1 cellular context compared by ENCODE assay signal in the genomic region with DNA sequence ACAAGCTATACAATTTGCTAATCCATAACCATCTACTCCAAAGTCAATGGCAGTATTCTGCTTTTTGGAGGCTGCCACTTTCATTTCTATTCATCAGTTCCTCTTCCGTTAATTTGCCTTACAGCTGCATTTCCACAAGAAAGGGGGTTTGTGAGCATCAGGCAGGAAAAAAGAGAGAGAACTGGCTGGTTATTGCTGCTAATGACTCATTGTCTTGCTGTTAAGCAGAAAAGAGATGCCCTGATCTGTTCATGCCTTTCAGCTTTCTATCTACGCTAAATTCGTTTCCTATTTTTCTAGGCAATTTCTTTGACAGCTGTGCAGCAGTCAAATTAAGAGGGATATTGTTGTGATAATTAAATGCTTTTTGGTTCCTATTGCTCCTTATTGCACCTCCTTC.
TF ChIP-seq lines count a peak whose summit lies in the region.

No MANE protein-coding gene starts in this region.

TF ChIP-seq in HepG2, 621 proteins besides CTCF, POLR2A, EP300 and RAD21:
- TF ChIP-seq, protein P1, sequence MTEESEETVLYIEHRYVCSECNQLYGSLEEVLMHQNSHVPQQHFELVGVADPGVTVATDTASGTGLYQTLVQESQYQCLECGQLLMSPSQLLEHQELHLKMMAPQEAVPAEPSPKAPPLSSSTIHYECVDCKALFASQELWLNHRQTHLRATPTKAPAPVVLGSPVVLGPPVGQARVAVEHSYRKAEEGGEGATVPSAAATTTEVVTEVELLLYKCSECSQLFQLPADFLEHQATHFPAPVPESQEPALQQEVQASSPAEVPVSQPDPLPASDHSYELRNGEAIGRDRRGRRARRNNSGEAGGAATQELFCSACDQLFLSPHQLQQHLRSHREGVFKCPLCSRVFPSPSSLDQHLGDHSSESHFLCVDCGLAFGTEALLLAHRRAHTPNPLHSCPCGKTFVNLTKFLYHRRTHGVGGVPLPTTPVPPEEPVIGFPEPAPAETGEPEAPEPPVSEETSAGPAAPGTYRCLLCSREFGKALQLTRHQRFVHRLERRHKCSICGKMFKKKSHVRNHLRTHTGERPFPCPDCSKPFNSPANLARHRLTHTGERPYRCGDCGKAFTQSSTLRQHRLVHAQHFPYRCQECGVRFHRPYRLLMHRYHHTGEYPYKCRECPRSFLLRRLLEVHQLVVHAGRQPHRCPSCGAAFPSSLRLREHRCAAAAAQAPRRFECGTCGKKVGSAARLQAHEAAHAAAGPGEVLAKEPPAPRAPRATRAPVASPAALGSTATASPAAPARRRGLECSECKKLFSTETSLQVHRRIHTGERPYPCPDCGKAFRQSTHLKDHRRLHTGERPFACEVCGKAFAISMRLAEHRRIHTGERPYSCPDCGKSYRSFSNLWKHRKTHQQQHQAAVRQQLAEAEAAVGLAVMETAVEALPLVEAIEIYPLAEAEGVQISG (CRISPR knock-in tag; IDR thresholded peaks at IDR 0.05) = no peak
- TF ChIP-seq CC2D1A (CRISPR knock-in tag; IDR thresholded peaks at IDR 0.05) (no peak), ZSCAN21 (CRISPR knock-in tag; IDR thresholded peaks at IDR 0.05; ENCODE audit: borderline replicate concordance) (no peak), GMEB2 (CRISPR knock-in tag; IDR thresholded peaks at IDR 0.05; ENCODE audit: low read depth) (no peak), ZBTB20 (CRISPR knock-in tag; IDR thresholded peaks at IDR 0.05; ENCODE audit: borderline replicate concordance, low read depth) (no peak), SOX6 (IDR thresholded peaks at IDR 0.05) (no peak), SOX6 (CRISPR knock-in tag; IDR thresholded peaks at IDR 0.05) (no peak), PLRG1 (conservative IDR thresholded peaks at IDR 0.05) (no peak), CSRNP1 (CRISPR knock-in tag; IDR thresholded peaks at IDR 0.05) (no peak), MTA3 (CRISPR knock-in tag; IDR thresholded peaks at IDR 0.05) (no peak), SNAPC2 (CRISPR knock-in tag; IDR thresholded peaks at IDR 0.05) (no peak), SMC3 (IDR thresholded peaks at IDR 0.05; ENCODE audit: low read length) (no peak), ZNF850 (CRISPR knock-in tag; conservative IDR thresholded peaks at IDR 0.05) (no peak), ZNF205 (CRISPR knock-in tag; IDR thresholded peaks at IDR 0.05) (no peak)
- TF ChIP-seq, protein P2, sequence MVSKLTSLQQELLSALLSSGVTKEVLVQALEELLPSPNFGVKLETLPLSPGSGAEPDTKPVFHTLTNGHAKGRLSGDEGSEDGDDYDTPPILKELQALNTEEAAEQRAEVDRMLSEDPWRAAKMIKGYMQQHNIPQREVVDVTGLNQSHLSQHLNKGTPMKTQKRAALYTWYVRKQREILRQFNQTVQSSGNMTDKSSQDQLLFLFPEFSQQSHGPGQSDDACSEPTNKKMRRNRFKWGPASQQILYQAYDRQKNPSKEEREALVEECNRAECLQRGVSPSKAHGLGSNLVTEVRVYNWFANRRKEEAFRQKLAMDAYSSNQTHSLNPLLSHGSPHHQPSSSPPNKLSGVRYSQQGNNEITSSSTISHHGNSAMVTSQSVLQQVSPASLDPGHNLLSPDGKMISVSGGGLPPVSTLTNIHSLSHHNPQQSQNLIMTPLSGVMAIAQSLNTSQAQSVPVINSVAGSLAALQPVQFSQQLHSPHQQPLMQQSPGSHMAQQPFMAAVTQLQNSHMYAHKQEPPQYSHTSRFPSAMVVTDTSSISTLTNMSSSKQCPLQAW (CRISPR knock-in tag; IDR thresholded peaks at IDR 0.05) = no peak
- TF ChIP-seq, protein P3, sequence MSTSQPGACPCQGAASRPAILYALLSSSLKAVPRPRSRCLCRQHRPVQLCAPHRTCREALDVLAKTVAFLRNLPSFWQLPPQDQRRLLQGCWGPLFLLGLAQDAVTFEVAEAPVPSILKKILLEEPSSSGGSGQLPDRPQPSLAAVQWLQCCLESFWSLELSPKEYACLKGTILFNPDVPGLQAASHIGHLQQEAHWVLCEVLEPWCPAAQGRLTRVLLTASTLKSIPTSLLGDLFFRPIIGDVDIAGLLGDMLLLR (CRISPR knock-in tag; IDR thresholded peaks at IDR 0.05) = no peak
